In genomic region chr20:62951896-62952372, GRCh38 we compare ENCODE assay signal across 11 cellular contexts. TPM values are rescaled to one million over a fixed set of nuclear protein-coding genes. Genes with fewer than 3 reads are reported as not detected.
DNase-seq lines count a peak whose midpoint lies in the region; ATAC-seq and TF ChIP-seq lines count a peak whose summit lies in the region.
"Had no signal": no experiment of that assay in that cellular context is flagged by ENCODE, and none has a peak within 500 bp of the region (broad histone marks: within the 10 kb centered on the region; RNA-seq: fewer than 3 reads in every experiment).

No MANE protein-coding gene starts in this region.

- H3K4me3 ChIP-seq in mucosa of rectum (ENCODE audit: low read length in 2 of 2), result peak overlapping the region; percentile 59 to 67
- peak overlapping the region; percentile 38 to 41 for H3K4me3 ChIP-seq in vagina

- H3K36me3 ChIP-seq in mucosa of rectum (ENCODE audit: control insufficient read depth in 2 of 2, insufficient read depth in 2 of 2, low read length in 2 of 2), result peaks cover 14 to 30% of the 10 kb centered on the region in 2 donors
- peaks cover 0 to 30% of the 10 kb centered on the region in 2 donors for H3K36me3 ChIP-seq in vagina

- H3K9me3 ChIP-seq in mucosa of rectum (ENCODE audit: control insufficient read depth in 2 of 2, low read length in 2 of 2) (no peaks in the 10 kb centered on the region), vagina (no peaks in the 10 kb centered on the region)

- peak overlapping the region; percentile 87 for H3K4me3 Mint-ChIP-seq in central memory CD8-positive, alpha-beta T cell

- no peaks in the 10 kb centered on the region for H3K27me3 ChIP-seq in mucosa of rectum (ENCODE audit: control insufficient read depth in 2 of 2, insufficient read depth in 2 of 2, low read length in 2 of 2)
- H3K27me3 ChIP-seq in vagina, result no peaks in the 10 kb centered on the region

- H3K9ac ChIP-seq in mucosa of rectum (ENCODE audit: low read depth in 1 of 2, low read length in 2 of 2), result peak overlapping the region; percentile 65 to 86

- H3K27ac ChIP-seq in mucosa of rectum (ENCODE audit: low read depth in 2 of 2, low read length in 2 of 2) (peak overlapping the region; percentile 92), vagina (peak overlapping the region; percentile 86)

- peaks cover 34% of the 10 kb centered on the region for H3K4me1 Mint-ChIP-seq in central memory CD8-positive, alpha-beta T cell

- H3K27ac Mint-ChIP-seq in central memory CD8-positive, alpha-beta T cell (ENCODE audit: low read depth), result no peak overlapping the region

- H3K9me3 Mint-ChIP-seq in central memory CD8-positive, alpha-beta T cell, result no peaks in the 10 kb centered on the region

- no peak for TF ChIP-seq CTCF in vagina (IDR thresholded peaks at IDR 0.05)

- H3K4me1 ChIP-seq in mucosa of rectum (ENCODE audit: control insufficient read depth in 2 of 2, insufficient read depth in 2 of 2, low read length in 2 of 2) (peaks cover 30 to 31% of the 10 kb centered on the region in 2 donors), vagina (peaks cover 31% of the 10 kb centered on the region)

- no peak for ATAC-seq in left cardiac atrium
- no peak for ATAC-seq in left ventricle myocardium superior
- no peak for ATAC-seq in central memory CD8-positive, alpha-beta T cell (replicated peaks; ENCODE audit: extremely low read depth, poor library complexity, severe bottlenecking)
- ATAC-seq in HG03139 (IDR thresholded peaks at IDR 0.05; ENCODE audit: unreplicated experiment), result no peak

- intact Hi-C loops in left cardiac atrium (cut with DNase I) (no loop called here), left ventricle myocardium superior (cut with micrococcal nuclease) (no loop called here), vagina (cut with DNase I) (no loop called here)

- no peak for TF ChIP-seq POLR2A in vagina (IDR thresholded peaks at IDR 0.05)

- H3K36me3 Mint-ChIP-seq in central memory CD8-positive, alpha-beta T cell (ENCODE audit: insufficient read depth), result peaks cover 13% of the 10 kb centered on the region

- no peaks in the 10 kb centered on the region for H3K27me3 Mint-ChIP-seq in central memory CD8-positive, alpha-beta T cell

- peak; percentile 24 for DNase-seq in left cardiac atrium
- no peak for DNase-seq in left ventricle myocardium superior
- DNase-seq in central memory CD8-positive, alpha-beta T cell (ENCODE audit: low spot score in 2 of 2), result no peak
- DNase-seq in vagina (ENCODE audit: extremely low spot score in 2 of 2), result no peak
- DNase-seq in iPS-NIHi11 (ENCODE audit: low spot score), result no peak
- no peak for DNase-seq in RKO (ENCODE audit: low spot score)
- DNase-seq: NCI-H187, SW 1271 had no signal

RNA-seq across cellular contexts. Expression of gene SLC17A9, which starts 0.6 kb away (rescaled TPM):
- total RNA-seq in left cardiac atrium, result 1 to 10 TPM; 2.1 to 5.7 TPM
- total RNA-seq in left ventricle myocardium superior, result 1.5 TPM
- total RNA-seq in vagina, result 2.5 TPM

RNA-seq across cellular contexts. Expression of gene GID8, which starts 14.0 kb away (rescaled TPM):
- total RNA-seq in left cardiac atrium (10 to 100 TPM; 16.8 to 20.2 TPM), left ventricle myocardium superior (16.1 TPM), vagina (30.2 TPM)

RNA-seq across cellular contexts. Expression of gene DIDO1, which starts 25.6 kb away (rescaled TPM):
- total RNA-seq in left cardiac atrium (10 to 100 TPM; 33.8 to 39.1 TPM), left ventricle myocardium superior (38.3 TPM), vagina (58.7 TPM)

RNA-seq across cellular contexts. Expression of gene BHLHE23, which starts 54.8 kb away (rescaled TPM):
- total RNA-seq in left cardiac atrium (not detected), left ventricle myocardium superior (not detected), vagina (not detected)
- total RNA-seq: aorta had no signal
